Comparison of ENCODE assay signal across 9 cellular contexts in genomic region chr17:42518755-42519545, GRCh38. TPM values are rescaled to one million over a fixed set of nuclear protein-coding genes. Genes with fewer than 3 reads are reported as not detected.
DNase-seq lines count a peak whose midpoint lies in the region; ATAC-seq and TF ChIP-seq lines count a peak whose summit lies in the region.
"Had no signal": no experiment of that assay in that cellular context is flagged by ENCODE, and none has a peak within 500 bp of the region (broad histone marks: within the 10 kb centered on the region; RNA-seq: fewer than 3 reads in every experiment).

No MANE protein-coding gene starts in this region.

- TF ChIP-seq CTCF in HEK293 (tag by site-specific recombination; IDR thresholded peaks at IDR 0.05), result no peak

- H3K9ac ChIP-seq in iPS-15b (ENCODE audit: low read depth, low read length), result no peak overlapping the region

- H3K9me3 Mint-ChIP-seq in stimulated activated naive B cell treated with anti-CD40 and anti-IgM and Interleukin-4, amounts not matched to agents 10 μg/mL and 1 μg/mL and 100 μg/mL, for 72 hours, result no peaks in the 10 kb centered on the region
- H3K9me3 Mint-ChIP-seq in T-cell, result no peaks in the 10 kb centered on the region

- H3K4me1 ChIP-seq in HEK293 (ENCODE audit: control insufficient read depth, insufficient read depth, low read length) (peaks cover 25% of the 10 kb centered on the region), iPS-15b (ENCODE audit: control insufficient read depth, insufficient read depth, low read length) (peaks cover 15% of the 10 kb centered on the region)

- H3K9me3 ChIP-seq in HEK293 (ENCODE audit: control insufficient read depth, insufficient read depth, low read depth, low read length) (no peaks in the 10 kb centered on the region), iPS-15b (ENCODE audit: control insufficient read depth, insufficient read depth, low read length) (no peaks in the 10 kb centered on the region)

- H3K27me3 ChIP-seq in iPS-15b (ENCODE audit: control insufficient read depth, insufficient read depth, low read length), result no peaks in the 10 kb centered on the region

- H3K4me3 ChIP-seq in HEK293 (ENCODE audit: low read depth, low read length) (no peak overlapping the region), iPS-15b (ENCODE audit: low read depth, low read length) (peak overlapping the region; percentile 30)

- H3K27ac Mint-ChIP-seq in stimulated activated naive B cell treated with anti-CD40 and anti-IgM and Interleukin-4, amounts not matched to agents 10 μg/mL and 1 μg/mL and 100 μg/mL, for 72 hours, result peak overlapping the region; percentile 20
- H3K27ac Mint-ChIP-seq in T-cell, result no peak overlapping the region

- no peak for ATAC-seq in stimulated activated naive B cell treated with anti-CD40 and anti-IgM and Interleukin-4, amounts not matched to agents 10 μg/mL and 1 μg/mL and 100 μg/mL, for 72 hours (replicated peaks)
- ATAC-seq in T-cell (replicated peaks in 1 of 4), result no peak
- no peak for ATAC-seq in GM18909 (IDR thresholded peaks at IDR 0.05; ENCODE audit: poor library complexity, unreplicated experiment)

- peaks cover 5 to 29% of the 10 kb centered on the region in 2 donors for H3K4me1 Mint-ChIP-seq in stimulated activated naive B cell treated with anti-CD40 and anti-IgM and Interleukin-4, amounts not matched to agents 10 μg/mL and 1 μg/mL and 100 μg/mL, for 72 hours
- peaks cover 5% of the 10 kb centered on the region in 3 donors for H3K4me1 Mint-ChIP-seq in T-cell

- peaks cover 55 to 73% of the 10 kb centered on the region in 2 donors for H3K36me3 Mint-ChIP-seq in stimulated activated naive B cell treated with anti-CD40 and anti-IgM and Interleukin-4, amounts not matched to agents 10 μg/mL and 1 μg/mL and 100 μg/mL, for 72 hours
- peaks cover 16% of the 10 kb centered on the region for H3K36me3 Mint-ChIP-seq in T-cell

- H3K4me3 Mint-ChIP-seq in stimulated activated naive B cell treated with anti-CD40 and anti-IgM and Interleukin-4, amounts not matched to agents 10 μg/mL and 1 μg/mL and 100 μg/mL, for 72 hours, result no peak overlapping the region
- H3K4me3 Mint-ChIP-seq in T-cell, result no peak overlapping the region

- peak; percentile 77 for DNase-seq in amniotic epithelial cell (ENCODE audit: low read depth)
- DNase-seq in stimulated activated naive B cell treated with anti-CD40 and anti-IgM and Interleukin-4, amounts not matched to agents 10 μg/mL and 1 μg/mL and 100 μg/mL, for 72 hours, result no peak
- DNase-seq in SK-N-DZ (ENCODE audit: low spot score), result no peak
- no peak for DNase-seq in T-cell
- DNase-seq in NK-92 treated with Interleukin-12 subunit alpha and Interleukin-12 subunit beta, amount 100 ng/mL, for 24 hours (lab: John Stamatoyannopoulos, UW), result no peak
- DNase-seq: effector CD8-positive, alpha-beta T cell had no signal

- H3K36me3 ChIP-seq in HEK293 (ENCODE audit: control insufficient read depth in 2 of 2, insufficient read depth in 1 of 2, low read length in 2 of 2) (peaks cover 0 to 67% of the 10 kb centered on the region in 2 experiments; a peak in 1 of 3 replicates), iPS-15b (ENCODE audit: control insufficient read depth, insufficient read depth, low read length) (peaks cover 13% of the 10 kb centered on the region)

- POLR2A ChIA-PET in HEK293 (lab: Yijun Ruan, JAX) (interaction anchor here (0.5 to 3.7 kb wide), 12 partner anchors 8 to 849 kb away, joined by 3 to 48 read pairs (median 4); partner anchors contain the start of genes CAVIN1, NAGLU and STAT3), T-cell (lab: Charles Lee) (interaction anchor here in 1 of 2 donors (0.6 kb wide), 1 partner anchor 86 kb away, joined by 5 read pairs; no protein-coding TSS in a partner anchor)

- H3K27me3 Mint-ChIP-seq in stimulated activated naive B cell treated with anti-CD40 and anti-IgM and Interleukin-4, amounts not matched to agents 10 μg/mL and 1 μg/mL and 100 μg/mL, for 72 hours, result no peaks in the 10 kb centered on the region
- no peaks in the 10 kb centered on the region for H3K27me3 Mint-ChIP-seq in T-cell

- CTCF ChIA-PET in HEK293 (lab: Yijun Ruan, JAX) (interaction anchor here (0.5 to 4.4 kb wide), 28 partner anchors 8 to 417 kb away, joined by 3 to 66 read pairs (median 5); partner anchors contain the start of genes CAVIN1, NAGLU and PSMC3IP), T-cell (lab: Charles Lee) (interaction anchor here in 1 of 2 donors (0.9 to 1.7 kb wide), 2 partner anchors 44 to 198 kb away, joined by 4 to 5 read pairs; no protein-coding TSS in a partner anchor)

- peak overlapping the region; percentile 56 for H3K27ac ChIP-seq in HEK293 (ENCODE audit: extremely low read depth, low read depth, low read length)

TF ChIP-seq in HEK293, 187 proteins besides CTCF, POLR2A, EP300 and RAD21 (continues in another document):
- TF ChIP-seq ZNF692 (tag by site-specific recombination; IDR thresholded peaks at IDR 0.05) (peak; percentile 86), PRDM10 (tag by site-specific recombination; IDR thresholded peaks at IDR 0.05) (peak; percentile 34; the same call in 1 of the 2 replicates), PRDM4 (tag by site-specific recombination; IDR thresholded peaks at IDR 0.05) (no peak), ZNF596 (tag by site-specific recombination; IDR thresholded peaks at IDR 0.05) (no peak), ZNF776 (tag by site-specific recombination; IDR thresholded peaks at IDR 0.05; ENCODE audit: borderline replicate concordance) (no peak), ZNF501 (tag by site-specific recombination; IDR thresholded peaks at IDR 0.05) (no peak)

RNA-seq across cellular contexts. Expression of gene NAGLU, which starts 17.1 kb away (rescaled TPM):
- polyA plus RNA-seq in SK-N-DZ (2014; cell fraction: cytosol; rRNA removed), result 44.3 and 63.8 TPM in 2 replicates
- polyA plus RNA-seq in SK-N-DZ (2014; cell fraction: nucleus; rRNA removed), result 96.3 and 104 TPM in 2 replicates
- total RNA-seq in T-cell, result 10 to 100 TPM; 13.2 to 35.1 (median 28.8) TPM

RNA-seq across cellular contexts. Expression of gene HSD17B1, which starts 33.8 kb away (rescaled TPM):
- polyA plus RNA-seq in SK-N-DZ (2014; cell fraction: cytosol; rRNA removed), result 0.33 and 1.2 TPM in 2 replicates
- polyA plus RNA-seq in SK-N-DZ (2014; cell fraction: nucleus; rRNA removed), result 0.76 and 1.3 TPM in 2 replicates
- total RNA-seq in T-cell, result 1 to 10 TPM; 1.2 to 2.2 (median 1.4) TPM

RNA-seq across cellular contexts. Expression of gene COASY, which starts 43.0 kb away (rescaled TPM):
- 33.3 and 40.2 TPM in 2 replicates for polyA plus RNA-seq in SK-N-DZ (2014; cell fraction: cytosol; rRNA removed)
- 89.3 TPM in 2 replicates for polyA plus RNA-seq in SK-N-DZ (2014; cell fraction: nucleus; rRNA removed)
- 10 to 100 TPM; 43.2 to 79.0 (median 74.9) TPM for total RNA-seq in T-cell

RNA-seq across cellular contexts. Expression of gene MLX, which starts 48.0 kb away (rescaled TPM):
- 26.7 and 32.4 TPM in 2 replicates for polyA plus RNA-seq in SK-N-DZ (2014; cell fraction: cytosol; rRNA removed)
- polyA plus RNA-seq in SK-N-DZ (2014; cell fraction: nucleus; rRNA removed), result 75.7 and 102 TPM in 2 replicates
- 10 to 100 TPM; 31.4 to 68.9 (median 61.2) TPM for total RNA-seq in T-cell

RNA-seq across cellular contexts. Expression of gene PSMC3IP, which starts 58.6 kb away (rescaled TPM):
- polyA plus RNA-seq in SK-N-DZ (2014; cell fraction: cytosol; rRNA removed), result 49.3 and 53.6 TPM in 2 replicates
- 83.5 and 85.1 TPM in 2 replicates for polyA plus RNA-seq in SK-N-DZ (2014; cell fraction: nucleus; rRNA removed)
- 1 to 10 TPM; 2.2 to 4.3 (median 3.2) TPM for total RNA-seq in T-cell
